In the genomic region with DNA sequence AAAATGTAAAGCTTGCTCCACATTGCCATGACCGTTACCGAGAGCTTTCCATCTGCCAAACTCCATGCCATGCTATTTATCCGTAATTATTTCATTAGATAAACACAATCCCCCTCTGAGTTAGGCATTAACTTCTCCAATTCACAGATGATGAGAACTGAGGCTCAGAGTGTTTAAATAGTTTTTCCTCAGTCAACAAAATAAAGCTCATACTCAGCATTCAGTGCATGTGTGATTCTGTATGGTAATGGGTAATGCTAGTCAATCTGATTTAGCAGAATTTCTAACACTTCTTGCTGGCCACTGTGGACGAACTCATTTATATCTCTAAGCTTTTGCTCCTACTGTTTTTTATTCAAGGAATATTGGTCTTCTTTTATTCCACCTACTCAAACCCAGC, we compare ENCODE assay signal across 1 cellular context.
TF ChIP-seq lines count a peak whose summit lies in the region.

No MANE protein-coding gene starts in this region.

TF ChIP-seq in HepG2, 621 proteins besides CTCF, POLR2A, EP300 and RAD21 (continued from another document):
- 0 out of 4 replicates have a peak, but pooled peaks of 1 of the 2 experiments have one; percentile 2 for TF ChIP-seq MAFK (conservative IDR thresholded peaks at IDR 0.05 in 1 of 2, IDR thresholded peaks at IDR 0.05 in 1 of 2; ENCODE audit: low read length in 2 of 2)
- TF ChIP-seq, protein P1, sequence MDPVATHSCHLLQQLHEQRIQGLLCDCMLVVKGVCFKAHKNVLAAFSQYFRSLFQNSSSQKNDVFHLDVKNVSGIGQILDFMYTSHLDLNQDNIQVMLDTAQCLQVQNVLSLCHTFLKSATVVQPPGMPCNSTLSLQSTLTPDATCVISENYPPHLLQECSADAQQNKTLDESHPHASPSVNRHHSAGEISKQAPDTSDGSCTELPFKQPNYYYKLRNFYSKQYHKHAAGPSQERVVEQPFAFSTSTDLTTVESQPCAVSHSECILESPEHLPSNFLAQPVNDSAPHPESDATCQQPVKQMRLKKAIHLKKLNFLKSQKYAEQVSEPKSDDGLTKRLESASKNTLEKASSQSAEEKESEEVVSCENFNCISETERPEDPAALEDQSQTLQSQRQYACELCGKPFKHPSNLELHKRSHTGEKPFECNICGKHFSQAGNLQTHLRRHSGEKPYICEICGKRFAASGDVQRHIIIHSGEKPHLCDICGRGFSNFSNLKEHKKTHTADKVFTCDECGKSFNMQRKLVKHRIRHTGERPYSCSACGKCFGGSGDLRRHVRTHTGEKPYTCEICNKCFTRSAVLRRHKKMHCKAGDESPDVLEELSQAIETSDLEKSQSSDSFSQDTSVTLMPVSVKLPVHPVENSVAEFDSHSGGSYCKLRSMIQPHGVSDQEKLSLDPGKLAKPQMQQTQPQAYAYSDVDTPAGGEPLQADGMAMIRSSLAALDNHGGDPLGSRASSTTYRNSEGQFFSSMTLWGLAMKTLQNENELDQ (CRISPR knock-in tag; IDR thresholded peaks at IDR 0.05; ENCODE audit: borderline replicate concordance) = no peak
